Comparison of ENCODE assay signal across 32 cellular contexts in genomic region chr11:4385978-4386740, GRCh38. TPM values are rescaled to one million over a fixed set of nuclear protein-coding genes. Genes with fewer than 3 reads are reported as not detected.
"Had no signal": no experiment of that assay in that cellular context is flagged by ENCODE, and none has a peak within 500 bp of the region (broad histone marks: within the 10 kb centered on the region; RNA-seq: fewer than 3 reads in every experiment).

No MANE protein-coding gene starts in this region.

- H3K4me1 ChIP-seq: lower lobe of right lung, prostate gland, sigmoid colon, tibial nerve, uterus had no signal

- H3K4me3 ChIP-seq: left lung, lower lobe of right lung, ovary, prostate gland, sigmoid colon, spleen, tibial nerve, uterus had no signal

- H3K27me3 Mint-ChIP-seq: naive B cell; natural killer cell treated with Interleukin-12 subunit alpha and Interleukin-12 subunit beta and Interleukin-15 and Interleukin-18, amount 100 ng/mL, for 72 hours; stimulated activated memory B cell treated with anti-CD40 and anti-IgM and Interleukin-4, amounts not matched to agents 10 μg/mL and 1 μg/mL and 100 μg/mL, for 72 hours; stimulated activated naive CD8-positive, alpha-beta T cell treated with anti-CD3 and anti-CD28 coated beads, Interleukin-15, amount 100 ng/mL, for 72 hours; type B pancreatic cell had no signal

- DNase-seq: hippocampal formation; immature natural killer cell; kidney; left colon; left lung; lower lobe of right lung; mammary epithelial cell; mesendoderm; naive B cell; ovary; retina; right cardiac atrium; sigmoid colon; small intestine; spleen; stimulated activated CD4-positive, alpha-beta T cell treated with anti-CD3 and anti-CD28 coated beads, Interleukin-4, amount 100 ng/mL, for 24 hours; stimulated activated naive CD4-positive, alpha-beta T cell treated with Interleukin-2 at 50 U/mL for 16 hours; stimulated activated naive CD8-positive, alpha-beta T cell treated with anti-CD3 and anti-CD28 coated beads, Interleukin-15, amount 100 ng/mL, for 72 hours; substantia nigra; uterus had no signal

- H3K9me3 ChIP-seq: left lung, lower lobe of right lung, ovary, prostate gland, sigmoid colon, spleen, tibial nerve, uterus had no signal

- H3K4me3 Mint-ChIP-seq: immature natural killer cell; mesothelial cell of epicardium; naive B cell; natural killer cell treated with Interleukin-12 subunit alpha and Interleukin-12 subunit beta and Interleukin-15 and Interleukin-18, amount 100 ng/mL, for 72 hours; stimulated activated memory B cell treated with anti-CD40 and anti-IgM and Interleukin-4, amounts not matched to agents 10 μg/mL and 1 μg/mL and 100 μg/mL, for 72 hours; stimulated activated naive CD8-positive, alpha-beta T cell treated with anti-CD3 and anti-CD28 coated beads, Interleukin-15, amount 100 ng/mL, for 72 hours; type B pancreatic cell had no signal

- H3K27ac ChIP-seq: left lung, lower lobe of right lung, ovary, prostate gland, sigmoid colon, spleen, tibial nerve, uterus had no signal

- H3K27ac Mint-ChIP-seq: mesothelial cell of epicardium; stimulated activated memory B cell treated with anti-CD40 and anti-IgM and Interleukin-4, amounts not matched to agents 10 μg/mL and 1 μg/mL and 100 μg/mL, for 72 hours; type B pancreatic cell had no signal

- ATAC-seq: left colon; left lung; lower lobe of right lung; natural killer cell treated with Interleukin-12 subunit alpha and Interleukin-12 subunit beta and Interleukin-15 and Interleukin-18, amount 100 ng/mL, for 72 hours; right cardiac atrium; stimulated activated memory B cell treated with anti-CD40 and anti-IgM and Interleukin-4, amounts not matched to agents 10 μg/mL and 1 μg/mL and 100 μg/mL, for 72 hours; stimulated activated naive CD8-positive, alpha-beta T cell treated with anti-CD3 and anti-CD28 coated beads, Interleukin-15, amount 100 ng/mL, for 72 hours had no signal

- H3K27me3 ChIP-seq: left lung, ovary, sigmoid colon, spleen, tibial nerve, uterus had no signal

- H3K9me3 Mint-ChIP-seq: immature natural killer cell; natural killer cell treated with Interleukin-12 subunit alpha and Interleukin-12 subunit beta and Interleukin-15 and Interleukin-18, amount 100 ng/mL, for 72 hours; stimulated activated memory B cell treated with anti-CD40 and anti-IgM and Interleukin-4, amounts not matched to agents 10 μg/mL and 1 μg/mL and 100 μg/mL, for 72 hours; stimulated activated naive CD8-positive, alpha-beta T cell treated with anti-CD3 and anti-CD28 coated beads, Interleukin-15, amount 100 ng/mL, for 72 hours; type B pancreatic cell had no signal

- H3K36me3 ChIP-seq: ovary, uterus had no signal

RNA-seq across cellular contexts. Expression of gene OR52B4, which starts 18.0 kb away (rescaled TPM):
- total RNA-seq: kidney; left colon; left lung; liver; lower lobe of right lung; mammary epithelial cell; mesothelial cell of epicardium; mononuclear cell; natural killer cell treated with Interleukin-12 subunit alpha and Interleukin-12 subunit beta and Interleukin-15 and Interleukin-18, amount 100 ng/mL, for 72 hours; omental fat pad; prostate gland; right cardiac atrium; sigmoid colon; spleen; temporal lobe; ureter had no signal
- polyA plus RNA-seq: immature natural killer cell, liver, mammary epithelial cell, neural cell, ovary, right cardiac atrium, sigmoid colon, small intestine, spleen had no signal
